In the genomic region with DNA sequence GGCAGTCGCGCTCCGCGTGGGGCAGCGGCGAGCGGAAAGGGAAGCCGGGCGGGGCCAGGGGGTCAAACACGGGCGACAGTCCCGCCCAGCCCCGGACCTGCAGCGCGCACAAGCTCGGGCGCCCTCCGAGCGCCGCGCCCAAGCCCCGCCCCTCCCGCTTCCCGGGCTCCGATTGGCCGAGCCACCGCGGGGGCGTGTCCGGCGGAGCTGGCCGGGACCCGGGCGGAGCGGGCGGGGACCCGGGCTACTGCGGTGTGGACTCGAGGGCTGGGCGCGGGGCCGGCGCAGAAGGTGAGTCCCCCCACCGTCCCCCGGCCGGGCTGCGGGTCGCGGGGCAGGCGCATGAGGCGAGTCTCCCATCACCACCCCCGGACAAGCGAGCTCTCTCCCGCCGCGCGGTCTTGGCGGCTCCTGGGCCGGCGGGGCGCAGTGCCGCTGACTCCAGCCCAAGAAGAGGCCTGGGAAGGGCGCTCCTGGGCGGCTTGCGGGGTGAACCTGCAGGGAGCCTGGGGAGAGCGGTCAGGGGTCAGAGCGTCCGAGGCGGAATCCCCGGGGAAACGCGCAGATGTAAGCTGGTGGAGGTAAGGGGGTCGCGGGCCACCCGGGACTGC, we compare ENCODE assay signal across 7 cellular contexts. TPM values are rescaled to one million over a fixed set of nuclear protein-coding genes. Genes with fewer than 3 reads are reported as not detected.
DNase-seq lines count a peak whose midpoint lies in the region; TF ChIP-seq lines count a peak whose summit lies in the region.

A gene with protein sequence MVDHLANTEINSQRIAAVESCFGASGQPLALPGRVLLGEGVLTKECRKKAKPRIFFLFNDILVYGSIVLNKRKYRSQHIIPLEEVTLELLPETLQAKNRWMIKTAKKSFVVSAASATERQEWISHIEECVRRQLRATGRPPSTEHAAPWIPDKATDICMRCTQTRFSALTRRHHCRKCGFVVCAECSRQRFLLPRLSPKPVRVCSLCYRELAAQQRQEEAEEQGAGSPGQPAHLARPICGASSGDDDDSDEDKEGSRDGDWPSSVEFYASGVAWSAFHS (plus strand): TSS at position 247 of the 611 bp plus-strand sequence. CDS start 8,379 bp downstream, outside the sequence.

- no peaks in the 10 kb centered on the region for H4K20me1 ChIP-seq in hepatocyte (ENCODE audit: insufficient read depth, poor library complexity, severe bottlenecking)

- H3K36me3 ChIP-seq in ascending aorta: no peaks in the 10 kb centered on the region
- H3K36me3 ChIP-seq in hepatocyte (replicated peaks; ENCODE audit: insufficient read depth, low read depth): no peaks in the 10 kb centered on the region

- H3K4me3 ChIP-seq in HFF-Myc (replicated peaks; ENCODE audit: low read depth, low read length): peak within 1 kb of the TSS; percentile 63
- H3K4me3 ChIP-seq in ascending aorta: peak within 1 kb of the TSS; percentile 75 to 93
- peak within 1 kb of the TSS; percentile 60 for H3K4me3 ChIP-seq in hepatocyte

- no peaks in the 10 kb centered on the region for H3K9me3 ChIP-seq in ascending aorta
- no peaks in the 10 kb centered on the region for H3K9me3 ChIP-seq in hepatocyte (ENCODE audit: low read depth)

- H3K9me2 ChIP-seq in hepatocyte (replicated peaks; ENCODE audit: insufficient read depth): no peaks in the 10 kb centered on the region

- H3K27ac ChIP-seq in ascending aorta (peak within 1 kb of the TSS; percentile 99), hepatocyte (peak within 1 kb of the TSS; percentile 52)

- H3K4me2 ChIP-seq in hepatocyte: peak within 1 kb of the TSS; percentile 98

- H3K4me1 ChIP-seq in ascending aorta (peaks cover 39 to 64% of the 10 kb centered on the region in 2 donors), hepatocyte (ENCODE audit: insufficient read depth) (peaks cover 36% of the 10 kb centered on the region)

- peak within 1 kb of the TSS; percentile 77 for H2AFZ ChIP-seq in hepatocyte

- no peaks in the 10 kb centered on the region for H3K27me3 ChIP-seq in ascending aorta
- H3K27me3 ChIP-seq in hepatocyte: no peaks in the 10 kb centered on the region

- WGBS in hepatocyte (ENCODE audit: low lambda C conversion rate, missing lambda C conversion rate): 1% methylated on average over 46 of the region's 75 CpGs

- H3K79me2 ChIP-seq in hepatocyte: no peaks in the 10 kb centered on the region

- peak; percentile 57 for TF ChIP-seq POLR2A in GM15510 (IDR thresholded peaks at IDR 0.05; ENCODE audit: borderline replicate concordance, extremely low read depth, insufficient read length)

- TF ChIP-seq CTCF in HFF-Myc (IDR thresholded peaks at IDR 0.05; ENCODE audit: low read depth, low read length, missing control alignments): no peak
- TF ChIP-seq CTCF in ascending aorta (IDR thresholded peaks at IDR 0.05): no peak
- no peak for TF ChIP-seq CTCF in hepatocyte (IDR thresholded peaks at IDR 0.05; ENCODE audit: poor library complexity)

- DNase-seq in HFF-Myc (ENCODE audit: extremely low read depth, low read depth) (no peak), MV-4-11 (lab: John Stamatoyannopoulos, UW) (peak; percentile 83), T-helper 22 cell (ENCODE audit: low read depth) (peak; percentile 67), ascending aorta (ENCODE audit: low spot score in 2 of 2) (peak; percentile 72 to 95), hepatocyte (ENCODE audit: low spot score) (peak; percentile 92), retina (peak; percentile 93)

- intact Hi-C loops in ascending aorta (cut with DNase I): loop anchor here (1.0 to 2.0 kb wide), 2 partner anchors 59 to 277 kb away; a partner anchor contains a TSS

RNA-seq across cellular contexts. Expression of the gene that starts here (rescaled TPM):
- total RNA-seq in ascending aorta: 68.3 TPM
- total RNA-seq in hepatocyte: 2.7 TPM in 2 replicates
- polyA plus RNA-seq in hepatocyte: 2.4 and 5.8 TPM in 2 replicates

Comparison
In these comparisons a context has a peak if more than half of its experiments do, and no peak if none do; other contexts are left out.
1. RNA of the gene that starts here (total RNA-seq): 68.3 TPM in ascending aorta (single experiment); 2.7 TPM in hepatocyte; every median in the first group is over 10 times any median in the second.
2. Peak in every context shown above with its lines, with median percentiles within 50 percentile points of each other: H3K4me3 ChIP-seq.